ENCODE assay signal across 8 cellular contexts in genomic region chr11:76323375-76323774, GRCh38. TPM values are rescaled to one million over a fixed set of nuclear protein-coding genes. Genes with fewer than 3 reads are reported as not detected.
DNase-seq lines count a peak whose midpoint lies in the region; ATAC-seq, FAIRE-seq and TF ChIP-seq lines count a peak whose summit lies in the region.
"Not testable (repeated sequence)": the region's sequence is repeated elsewhere in the genome, so short reads cannot be mapped to it uniquely, and the experiment has no call there.

No MANE protein-coding gene starts in this region.

- DNase-seq in WTC11 (ENCODE audit: low spot score); activated T-cell treated with anti-CD3 and anti-CD28 coated beads, Interleukin-2, amount 50 U/mL, for 24 hours; activated T-helper 2 cell treated with anti-CD3 and anti-CD28 coated beads, Interferon-gamma antibody, Interleukin-2, Interleukin-4, amounts not matched to agents 10 μg/mL and 5 μg/mL and 100 μg/mL, durations not matched to agents 14 hours and 24 hours and 36 hours (ENCODE audit: low spot score); keratinocyte (ENCODE audit: low read depth, low spot score): not testable (repeated sequence)
- DNase-seq in sciatic nerve (ENCODE audit: low spot score) (peak; percentile 1), upper lobe of right lung (peak; percentile 2)

- H3K4me1 ChIP-seq in keratinocyte (ENCODE audit: control insufficient read depth, extremely low read depth, insufficient read depth, low read length): peaks cover 11% of the 10 kb centered on the region
- H3K4me1 ChIP-seq in upper lobe of right lung: not testable (repeated sequence)

- FAIRE-seq in keratinocyte (lab: Jason Lieb, UNC): peak; percentile 13

- H3K4me3 ChIP-seq in keratinocyte (ENCODE audit: control insufficient read depth in 2 of 3, extremely low read depth in 1 of 3, insufficient read depth in 2 of 3, low read depth in 1 of 3, low read length in 3 of 3); upper lobe of right lung: not testable (repeated sequence)

- POLR2A ChIA-PET in WTC11 (lab: Charles Lee): not testable (repeated sequence)

- H3K36me3 ChIP-seq in keratinocyte (ENCODE audit: control insufficient read depth in 2 of 2, extremely low read depth in 1 of 2, insufficient read depth in 2 of 2, low read length in 2 of 2); upper lobe of right lung: not testable (repeated sequence)

- H3K9me3 ChIP-seq in keratinocyte (ENCODE audit: control insufficient read depth, low read depth, low read length); upper lobe of right lung: not testable (repeated sequence)

- peak overlapping the region; percentile 62 for H3K27ac Mint-ChIP-seq in T-helper 1 cell treated with Interleukin-12 subunit alpha and Interleukin-12 subunit beta and Interleukin-4 antibody, amounts not matched to agents 30 μg/mL and 1 μg/mL, for 36 hours
- not testable (repeated sequence) for H3K27ac Mint-ChIP-seq in WTC11
- H3K27ac Mint-ChIP-seq in activated T-cell treated with anti-CD3 and anti-CD28 coated beads, Interleukin-2, amount 50 U/mL, for 24 hours: peak overlapping the region; percentile 89
- peak overlapping the region; percentile 28 for H3K27ac Mint-ChIP-seq in activated T-helper 2 cell treated with anti-CD3 and anti-CD28 coated beads, Interferon-gamma antibody, Interleukin-2, Interleukin-4, amounts not matched to agents 10 μg/mL and 5 μg/mL and 100 μg/mL, durations not matched to agents 14 hours and 24 hours and 36 hours
- peak overlapping the region; percentile 10 for H3K27ac Mint-ChIP-seq in dendritic cell treated with granulocyte-macrophage colony-stimulating factor and Interleukin-4, amounts not matched to agents 40 ng/mL and 50 ng/mL, for 4 days

- ATAC-seq in WTC11, sciatic nerve, upper lobe of right lung: not testable (repeated sequence)

- not testable (repeated sequence) for H3K4me3 Mint-ChIP-seq in T-helper 1 cell treated with Interleukin-12 subunit alpha and Interleukin-12 subunit beta and Interleukin-4 antibody, amounts not matched to agents 30 μg/mL and 1 μg/mL, for 36 hours; activated T-cell treated with anti-CD3 and anti-CD28 coated beads, Interleukin-2, amount 50 U/mL, for 24 hours; activated T-helper 2 cell treated with anti-CD3 and anti-CD28 coated beads, Interferon-gamma antibody, Interleukin-2, Interleukin-4, amounts not matched to agents 10 μg/mL and 5 μg/mL and 100 μg/mL, durations not matched to agents 14 hours and 24 hours and 36 hours (ENCODE audit: low read depth); dendritic cell treated with granulocyte-macrophage colony-stimulating factor and Interleukin-4, amounts not matched to agents 40 ng/mL and 50 ng/mL, for 4 days
- peak overlapping the region; percentile 58; the same call in 1 of the 2 replicates for H3K4me3 Mint-ChIP-seq in WTC11

- not testable (repeated sequence) for H3K4me1 Mint-ChIP-seq in T-helper 1 cell treated with Interleukin-12 subunit alpha and Interleukin-12 subunit beta and Interleukin-4 antibody, amounts not matched to agents 30 μg/mL and 1 μg/mL, for 36 hours (ENCODE audit: low read depth)
- H3K4me1 Mint-ChIP-seq in WTC11: peaks cover 18% of the 10 kb centered on the region
- peaks cover 19% of the 10 kb centered on the region for H3K4me1 Mint-ChIP-seq in activated T-cell treated with anti-CD3 and anti-CD28 coated beads, Interleukin-2, amount 50 U/mL, for 24 hours (ENCODE audit: low read depth)
- peaks cover 24% of the 10 kb centered on the region for H3K4me1 Mint-ChIP-seq in activated T-helper 2 cell treated with anti-CD3 and anti-CD28 coated beads, Interferon-gamma antibody, Interleukin-2, Interleukin-4, amounts not matched to agents 10 μg/mL and 5 μg/mL and 100 μg/mL, durations not matched to agents 14 hours and 24 hours and 36 hours (ENCODE audit: low read depth)
- peaks cover 60% of the 10 kb centered on the region for H3K4me1 Mint-ChIP-seq in dendritic cell treated with granulocyte-macrophage colony-stimulating factor and Interleukin-4, amounts not matched to agents 40 ng/mL and 50 ng/mL, for 4 days (ENCODE audit: low read depth)

- not testable (repeated sequence) for H3K9ac ChIP-seq in keratinocyte (ENCODE audit: control insufficient read depth, extremely low read depth, insufficient read depth, low read length)

- H3K27me3 ChIP-seq in keratinocyte (ENCODE audit: control insufficient read depth, extremely low read depth, insufficient read depth, low read length): peaks cover 12% of the 10 kb centered on the region
- not testable (repeated sequence) for H3K27me3 ChIP-seq in upper lobe of right lung

- H3K9me1 ChIP-seq in keratinocyte (ENCODE audit: control insufficient read depth, extremely low read depth, insufficient read depth, low read length): not testable (repeated sequence)

- peaks cover 64% of the 10 kb centered on the region for H3K27me3 Mint-ChIP-seq in T-helper 1 cell treated with Interleukin-12 subunit alpha and Interleukin-12 subunit beta and Interleukin-4 antibody, amounts not matched to agents 30 μg/mL and 1 μg/mL, for 36 hours (ENCODE audit: low read depth)
- peaks cover 45% of the 10 kb centered on the region for H3K27me3 Mint-ChIP-seq in WTC11 (ENCODE audit: low read depth)
- peaks cover 47% of the 10 kb centered on the region for H3K27me3 Mint-ChIP-seq in activated T-cell treated with anti-CD3 and anti-CD28 coated beads, Interleukin-2, amount 50 U/mL, for 24 hours
- peaks cover 27% of the 10 kb centered on the region for H3K27me3 Mint-ChIP-seq in activated T-helper 2 cell treated with anti-CD3 and anti-CD28 coated beads, Interferon-gamma antibody, Interleukin-2, Interleukin-4, amounts not matched to agents 10 μg/mL and 5 μg/mL and 100 μg/mL, durations not matched to agents 14 hours and 24 hours and 36 hours (ENCODE audit: low read depth)
- peaks cover 40% of the 10 kb centered on the region for H3K27me3 Mint-ChIP-seq in dendritic cell treated with granulocyte-macrophage colony-stimulating factor and Interleukin-4, amounts not matched to agents 40 ng/mL and 50 ng/mL, for 4 days

- dilution Hi-C loops in keratinocyte (cut with MboI; ENCODE audit: extremely low pct_ligation_motif_present, low sequenced_read_pairs): not testable (repeated sequence)

- intact Hi-C loops in activated T-helper 2 cell treated with anti-CD3 and anti-CD28 coated beads, Interferon-gamma antibody, Interleukin-2, Interleukin-4, amounts not matched to agents 10 μg/mL and 5 μg/mL and 100 μg/mL, durations not matched to agents 14 hours and 24 hours and 36 hours (cut with micrococcal nuclease); sciatic nerve (cut with DNase I); upper lobe of right lung (cut with DNase I): not testable (repeated sequence)
- intact Hi-C loops in dendritic cell treated with granulocyte-macrophage colony-stimulating factor and Interleukin-4, amounts not matched to agents 40 ng/mL and 50 ng/mL, for 4 days (cut with micrococcal nuclease): loop anchor here (10.0 kb wide), 1 partner anchor 609 kb away; the partner anchor contains the start of gene MOGAT2

- H3K9me3 Mint-ChIP-seq in T-helper 1 cell treated with Interleukin-12 subunit alpha and Interleukin-12 subunit beta and Interleukin-4 antibody, amounts not matched to agents 30 μg/mL and 1 μg/mL, for 36 hours; WTC11; activated T-cell treated with anti-CD3 and anti-CD28 coated beads, Interleukin-2, amount 50 U/mL, for 24 hours; activated T-helper 2 cell treated with anti-CD3 and anti-CD28 coated beads, Interferon-gamma antibody, Interleukin-2, Interleukin-4, amounts not matched to agents 10 μg/mL and 5 μg/mL and 100 μg/mL, durations not matched to agents 14 hours and 24 hours and 36 hours; dendritic cell treated with granulocyte-macrophage colony-stimulating factor and Interleukin-4, amounts not matched to agents 40 ng/mL and 50 ng/mL, for 4 days: not testable (repeated sequence)

- not testable (repeated sequence) for H3K4me2 ChIP-seq in keratinocyte (ENCODE audit: control insufficient read depth, extremely low read depth, insufficient read depth, low read depth, low read length)

- not testable (repeated sequence) for H3K79me2 ChIP-seq in keratinocyte (ENCODE audit: control insufficient read depth, insufficient read depth, low read length)

- CTCF ChIA-PET in WTC11 (lab: Charles Lee): interaction anchor here (0.6 to 8.7 kb wide), 5 partner anchors 9 to 600 kb away, joined by 3 to 219 read pairs (median 5); partner anchors contain the start of gene WNT11

- not testable (repeated sequence) for TF ChIP-seq CTCF in WTC11 (IDR thresholded peaks at IDR 0.05); keratinocyte (optimal IDR thresholded peaks at IDR 0.05 in 1 of 3, IDR thresholded peaks at IDR 0.05 in 1 of 3, conservative IDR thresholded peaks at IDR 0.05 in 1 of 3; ENCODE audit: extremely low read depth in 1 of 3, insufficient read depth in 2 of 3, low read length in 3 of 3); upper lobe of right lung (IDR thresholded peaks at IDR 0.05)

- H3K27ac ChIP-seq in keratinocyte (ENCODE audit: control insufficient read depth, insufficient read depth, low read length); upper lobe of right lung: not testable (repeated sequence)

- not testable (repeated sequence) for H3K36me3 Mint-ChIP-seq in T-helper 1 cell treated with Interleukin-12 subunit alpha and Interleukin-12 subunit beta and Interleukin-4 antibody, amounts not matched to agents 30 μg/mL and 1 μg/mL, for 36 hours (ENCODE audit: low read depth); WTC11; activated T-cell treated with anti-CD3 and anti-CD28 coated beads, Interleukin-2, amount 50 U/mL, for 24 hours (ENCODE audit: low read depth); activated T-helper 2 cell treated with anti-CD3 and anti-CD28 coated beads, Interferon-gamma antibody, Interleukin-2, Interleukin-4, amounts not matched to agents 10 μg/mL and 5 μg/mL and 100 μg/mL, durations not matched to agents 14 hours and 24 hours and 36 hours (ENCODE audit: low read depth); dendritic cell treated with granulocyte-macrophage colony-stimulating factor and Interleukin-4, amounts not matched to agents 40 ng/mL and 50 ng/mL, for 4 days (ENCODE audit: low read depth)

- not testable (repeated sequence) for H4K20me1 ChIP-seq in keratinocyte (ENCODE audit: control insufficient read depth, extremely low read depth, insufficient read depth, low read length)

- H2AFZ ChIP-seq in keratinocyte (ENCODE audit: control insufficient read depth, low read length): not testable (repeated sequence)

RNA-seq across cellular contexts. Expression of gene THAP12, which starts 57.6 kb away (rescaled TPM):
- total RNA-seq in WTC11 (2021) (26.9 to 27.6 TPM (median 27.4 TPM) in 3 replicates), sciatic nerve (45.6 TPM), upper lobe of right lung (36.8 TPM)
- total RNA-seq in activated T-helper 2 cell treated with anti-CD3 and anti-CD28 coated beads, Interferon-gamma antibody, Interleukin-2, Interleukin-4, amounts not matched to agents 10 μg/mL and 5 μg/mL and 100 μg/mL, durations not matched to agents 14 hours and 24 hours and 36 hours: 63.1 and 66.0 TPM in 2 replicates
- 24.9 to 49.8 TPM (median 28.8 TPM) in 3 replicates for polyA plus RNA-seq in keratinocyte
- 54.7 TPM for polyA plus RNA-seq in keratinocyte (2011; ENCODE audit: low read depth)
- 21.3 and 43.5 TPM in 2 replicates for polyA plus RNA-seq in keratinocyte (2011; cell fraction: cytosol; rRNA removed)
- polyA plus RNA-seq in keratinocyte (2011; cell fraction: nucleus; rRNA removed): 19.1 and 23.2 TPM in 2 replicates
- 20.6 and 26.7 TPM in 2 replicates for polyA plus RNA-seq in keratinocyte (2012; ENCODE audit: low replicate concordance)
- polyA minus RNA-seq in keratinocyte: 3.9 to 28.7 TPM (median 12.6 TPM) in 3 replicates
- polyA minus RNA-seq in keratinocyte (2011; cell fraction: cytosol; rRNA and poly(A)+ RNA removed): 16.1 TPM
- polyA minus RNA-seq in keratinocyte (2011; cell fraction: nucleus; rRNA and poly(A)+ RNA removed): 9.7 and 18.0 TPM in 2 replicates

RNA-seq across cellular contexts. Expression of gene GVQW3, which starts 57.7 kb away (rescaled TPM):
- total RNA-seq in WTC11 (2021): 7.0 to 8.1 TPM (median 7.7 TPM) in 3 replicates
- total RNA-seq in activated T-helper 2 cell treated with anti-CD3 and anti-CD28 coated beads, Interferon-gamma antibody, Interleukin-2, Interleukin-4, amounts not matched to agents 10 μg/mL and 5 μg/mL and 100 μg/mL, durations not matched to agents 14 hours and 24 hours and 36 hours: 4.3 and 4.4 TPM in 2 replicates
- 0.39 to 0.80 TPM (median 0.48 TPM) in 3 replicates for polyA plus RNA-seq in keratinocyte
- polyA plus RNA-seq in keratinocyte (2011; ENCODE audit: low read depth): not detected
- 0.07 and 0.10 TPM in 2 replicates for polyA plus RNA-seq in keratinocyte (2011; cell fraction: cytosol; rRNA removed)
- 1.8 and 2.1 TPM in 2 replicates for polyA plus RNA-seq in keratinocyte (2011; cell fraction: nucleus; rRNA removed)
- polyA plus RNA-seq in keratinocyte (2012; ENCODE audit: low replicate concordance): 0.29 TPM in 1 of 2 replicates, not detected in the other
- polyA minus RNA-seq in keratinocyte: 0.39 to 1.3 TPM (median 0.73 TPM) in 3 replicates
- not detected for polyA minus RNA-seq in keratinocyte (2011; cell fraction: cytosol; rRNA and poly(A)+ RNA removed)
- polyA minus RNA-seq in keratinocyte (2011; cell fraction: nucleus; rRNA and poly(A)+ RNA removed): 0.53 and 0.70 TPM in 2 replicates
- 6.2 TPM for total RNA-seq in sciatic nerve
- 2.0 TPM for total RNA-seq in upper lobe of right lung
